ENCODE assay signal across 9 cellular contexts in the genomic region with DNA sequence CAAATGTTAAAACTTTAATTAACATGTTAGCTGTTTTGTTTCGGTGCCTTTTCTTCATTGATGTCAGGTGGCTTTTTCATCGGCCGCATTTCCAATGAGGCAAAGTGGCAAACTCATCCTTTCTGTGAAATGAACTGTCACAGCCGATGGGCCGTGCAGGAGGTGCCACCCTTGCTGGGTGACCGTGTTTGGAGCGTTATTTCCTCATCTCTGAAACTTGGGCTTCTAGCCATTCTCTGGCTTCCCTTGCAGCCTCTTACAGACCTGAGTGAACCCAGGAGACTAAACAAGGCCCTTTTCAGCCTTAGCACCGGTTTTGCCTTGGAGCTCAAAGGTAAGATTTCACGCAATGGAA. TPM values are rescaled to one million over a fixed set of nuclear protein-coding genes. Genes with fewer than 3 reads are reported as not detected.
DNase-seq lines count a peak whose midpoint lies in the region; ATAC-seq and TF ChIP-seq lines count a peak whose summit lies in the region.
"Had no signal": no experiment of that assay in that cellular context is flagged by ENCODE, and none has a peak within 500 bp of the region (broad histone marks: within the 10 kb centered on the region; RNA-seq: fewer than 3 reads in every experiment).

No MANE protein-coding gene starts in this region.

- H3K36me3 ChIP-seq in A673 (ENCODE audit: insufficient read depth, low read length, poor library complexity, severe bottlenecking) (no peaks in the 10 kb centered on the region), HEK293 (ENCODE audit: control insufficient read depth in 2 of 2, insufficient read depth in 1 of 2, low read length in 2 of 2) (no peaks in the 10 kb centered on the region), colonic mucosa (no peaks in the 10 kb centered on the region), mesenchymal stem cell (ENCODE audit: control insufficient read depth in 1 of 2, insufficient read depth in 2 of 2, low read depth in 1 of 2, low read length in 2 of 2) (no peaks in the 10 kb centered on the region)
- H3K36me3 ChIP-seq: esophagus squamous epithelium had no signal

- no peak overlapping the region for H2BK120ac ChIP-seq in mesenchymal stem cell (ENCODE audit: low read depth, low read length)

- DNase-seq in A673 (ENCODE audit: low spot score) (no peak), colonic mucosa (no peak), mesenchymal stem cell (no peak), DMS153 treated with DMSO at 0.1 percent for 48 hours (lab: John Stamatoyannopoulos, UW; ENCODE audit: unreplicated experiment) (no peak)
- DNase-seq in stimulated activated CD4-positive, alpha-beta T cell treated with anti-CD3 and anti-CD28 coated beads, Interleukin-12 subunit alpha, Interleukin-12 subunit beta, amount 100 ng/mL, for 4 hours: no peak
- DNase-seq: esophagus squamous epithelium had no signal

- H4K91ac ChIP-seq in mesenchymal stem cell (ENCODE audit: low read length): no peak overlapping the region

- H3K4ac ChIP-seq in mesenchymal stem cell (ENCODE audit: low read depth in 1 of 2, low read length in 2 of 2): no peak overlapping the region

- peak overlapping the region; percentile 28 for H3K4me3 ChIP-seq in A673 (ENCODE audit: low read depth, low read length, poor library complexity, severe bottlenecking)
- no peak overlapping the region for H3K4me3 ChIP-seq in HEK293 (ENCODE audit: low read depth, low read length)
- H3K4me3 ChIP-seq in colonic mucosa: peak overlapping the region; percentile 7
- H3K4me3 ChIP-seq in mesenchymal stem cell (ENCODE audit: insufficient read depth in 1 of 2, low read depth in 1 of 2, low read length in 2 of 2): peak overlapping the region in 1 of 2 experiments; percentile 65

- H3K4me2 ChIP-seq in mesenchymal stem cell (ENCODE audit: low read length, poor library complexity, severe bottlenecking): peak overlapping the region; percentile 11

- TF ChIP-seq CTCF in A673 (conservative IDR thresholded peaks at IDR 0.05; ENCODE audit: low read depth, low read length): no peak
- TF ChIP-seq CTCF in HEK293 (tag by site-specific recombination; IDR thresholded peaks at IDR 0.05): no peak
- TF ChIP-seq CTCF in colonic mucosa (IDR thresholded peaks at IDR 0.05): no peak

- no peak overlapping the region for H2BK12ac ChIP-seq in mesenchymal stem cell (ENCODE audit: low read length in 2 of 2)

- no peak overlapping the region for H4K8ac ChIP-seq in mesenchymal stem cell (ENCODE audit: low read length)

- H3K9ac ChIP-seq in colonic mucosa (ENCODE audit: low read depth in 2 of 2, low read length in 2 of 2) (peak overlapping the region in 1 of 2 donors; percentile 43), mesenchymal stem cell (ENCODE audit: low read length) (peak overlapping the region; percentile 53)

- intact Hi-C loops in A673 (cut with micrococcal nuclease; ENCODE audit: unreplicated experiment): loop anchor here (2.0 to 10.0 kb wide), 2 partner anchors 298 to 420 kb away; no protein-coding TSS in a partner anchor
- intact Hi-C loops in colonic mucosa (cut with DNase I): loop anchor here (2.0 to 10.0 kb wide), 3 partner anchors 150 to 420 kb away; no protein-coding TSS in a partner anchor

- H3K18ac ChIP-seq in mesenchymal stem cell (ENCODE audit: low read depth in 1 of 2, low read length in 2 of 2): no peak overlapping the region

- no peak overlapping the region for H2BK15ac ChIP-seq in mesenchymal stem cell (ENCODE audit: low read depth, poor library complexity, severe bottlenecking)

- 89% methylated on average over 9 of the region's 9 CpGs for WGBS in mesenchymal stem cell

- ATAC-seq in activated CD4-positive, CD25-positive, alpha-beta regulatory T cell treated with anti-CD3 and anti-CD28 coated beads, Interleukin-2, amount 50 U/mL, for 24 hours: no peak
- ATAC-seq in GM21390 (IDR thresholded peaks at IDR 0.05; ENCODE audit: unreplicated experiment): no peak

- H3K4me1 ChIP-seq in A673 (ENCODE audit: insufficient read depth, low read length, poor library complexity, severe bottlenecking) (peaks cover 5% of the 10 kb centered on the region), HEK293 (ENCODE audit: control insufficient read depth, insufficient read depth, low read length) (no peaks in the 10 kb centered on the region), colonic mucosa (no peaks in the 10 kb centered on the region), mesenchymal stem cell (ENCODE audit: control insufficient read depth, insufficient read depth, low read depth, low read length) (no peaks in the 10 kb centered on the region)

- H2BK5ac ChIP-seq in mesenchymal stem cell (ENCODE audit: low read depth, low read length, poor library complexity, severe bottlenecking): no peak overlapping the region

- H3K27me3 ChIP-seq in A673 (replicated peaks; ENCODE audit: insufficient read depth, low read depth, low read length, poor library complexity): no peaks in the 10 kb centered on the region
- no peaks in the 10 kb centered on the region for H3K27me3 ChIP-seq in colonic mucosa
- no peaks in the 10 kb centered on the region for H3K27me3 ChIP-seq in mesenchymal stem cell (ENCODE audit: control insufficient read depth in 1 of 2, insufficient read depth in 1 of 2, low read length in 2 of 2)
- H3K27me3 ChIP-seq: esophagus squamous epithelium had no signal

- POLR2A ChIA-PET in A673 (lab: Charles Lee; ENCODE audit: low non-redundant PET) (no interaction called here), HEK293 (lab: Yijun Ruan, JAX) (interaction anchor here (1.1 to 1.2 kb wide), 2 partner anchors 149 to 151 kb away, joined by 3 to 4 read pairs; no protein-coding TSS in a partner anchor)

- CTCF ChIA-PET in A673 (lab: Charles Lee): interaction anchor here (0.7 to 3.0 kb wide), 7 partner anchors 8 to 419 kb away, joined by 4 to 29 read pairs (median 8); no protein-coding TSS in a partner anchor
- CTCF ChIA-PET in HEK293 (lab: Yijun Ruan, JAX): interaction anchor here (0.5 to 8.6 kb wide), 46 partner anchors 9 to 1869 kb away, joined by 3 to 140 read pairs (median 5); a partner anchor contains a TSS

- H3K14ac ChIP-seq in mesenchymal stem cell (ENCODE audit: low read length in 2 of 2): no peak overlapping the region

- no peaks in the 10 kb centered on the region for H3K79me1 ChIP-seq in mesenchymal stem cell (replicated peaks; ENCODE audit: low read length, poor library complexity, severe bottlenecking)

- H2AFZ ChIP-seq in mesenchymal stem cell (ENCODE audit: low read depth, low read length): no peak overlapping the region

- H3K9me3 ChIP-seq in A673 (ENCODE audit: low read depth, low read length, poor library complexity, severe bottlenecking) (no peaks in the 10 kb centered on the region), HEK293 (ENCODE audit: control insufficient read depth, insufficient read depth, low read depth, low read length) (no peaks in the 10 kb centered on the region), colonic mucosa (no peaks in the 10 kb centered on the region), mesenchymal stem cell (ENCODE audit: control insufficient read depth, low read length) (no peaks in the 10 kb centered on the region)
- H3K9me3 ChIP-seq: esophagus squamous epithelium had no signal

- H3K27ac ChIP-seq in A673 (ENCODE audit: low read depth, low read length, poor library complexity, severe bottlenecking) (no peak overlapping the region), HEK293 (ENCODE audit: extremely low read depth, low read depth, low read length) (no peak overlapping the region), colonic mucosa (no peak overlapping the region), mesenchymal stem cell (ENCODE audit: low read length, poor library complexity, severe bottlenecking) (no peak overlapping the region)
- H3K27ac ChIP-seq: esophagus squamous epithelium had no signal

- H2AK5ac ChIP-seq in mesenchymal stem cell (ENCODE audit: low read length, severe bottlenecking): no peak overlapping the region

- no TSS peak for BruUV-seq in A673 (replicated peaks; lab: Mats Ljungman, UMichigan)

- H3K23ac ChIP-seq in mesenchymal stem cell (ENCODE audit: low read length in 2 of 2): no peak overlapping the region

TF ChIP-seq in HEK293, 187 proteins besides CTCF, POLR2A, EP300 and RAD21:
- TF ChIP-seq ZNF514 (tag by site-specific recombination; IDR thresholded peaks at IDR 0.05): no peak
- no peak for TF ChIP-seq ZNF404 (tag by site-specific recombination; IDR thresholded peaks at IDR 0.05)
- TF ChIP-seq SCRT2 (tag by site-specific recombination; IDR thresholded peaks at IDR 0.05): 0 out of 2 replicates have a peak, but pooled peaks have one; percentile 7
- TF ChIP-seq ZNF837 (tag by site-specific recombination; IDR thresholded peaks at IDR 0.05): no peak

RNA-seq across cellular contexts. Expression of a gene that starts 42.2 kb away (rescaled TPM):
- total RNA-seq in A673 (2021) (not detected in 2 replicates), colonic mucosa (not detected)
- not detected for polyA plus RNA-seq in mesenchymal stem cell (2013, experiment 1 of 2)
- polyA plus RNA-seq in mesenchymal stem cell (2013, experiment 2 of 2): not detected
- total RNA-seq: esophagus squamous epithelium had no signal

RNA-seq across cellular contexts. Expression of a gene that starts 55.2 kb away (rescaled TPM):
- 22.0 and 22.2 TPM in 2 replicates for total RNA-seq in A673 (2021)
- 10 to 100 TPM in 1 of 2 donors, 1 to 10 TPM in 1; 2.5 to 11.7 TPM for total RNA-seq in colonic mucosa
- polyA plus RNA-seq in mesenchymal stem cell (2013, experiment 1 of 2): 2.7 TPM
- 2.5 TPM for polyA plus RNA-seq in mesenchymal stem cell (2013, experiment 2 of 2)
